ENCODE assay signal across 20 cellular contexts in genomic region chr16:50706250-50706649, GRCh38. TPM values are rescaled to one million over a fixed set of nuclear protein-coding genes. Genes with fewer than 3 reads are reported as not detected.
DNase-seq lines count a peak whose midpoint lies in the region; ATAC-seq and TF ChIP-seq lines count a peak whose summit lies in the region.
"Had no signal": no experiment of that assay in that cellular context is flagged by ENCODE, and none has a peak within 500 bp of the region (broad histone marks: within the 10 kb centered on the region; RNA-seq: fewer than 3 reads in every experiment).

No MANE protein-coding gene starts in this region.

- H3K4me1 Mint-ChIP-seq in activated naive CD8-positive, alpha-beta T cell treated with anti-CD3 and anti-CD28 coated beads, Interleukin-2, amount 50 U/mL, for 24 hours, result peaks cover 69% of the 10 kb centered on the region
- H3K4me1 Mint-ChIP-seq in activated naive CD8-positive, alpha-beta T cell treated with anti-CD3 and anti-CD28 coated beads for 36 hours, result peaks cover 26% of the 10 kb centered on the region
- peaks cover 28% of the 10 kb centered on the region for H3K4me1 Mint-ChIP-seq in endothelial cell (ENCODE audit: unreplicated experiment)
- peaks cover 47% of the 10 kb centered on the region for H3K4me1 Mint-ChIP-seq in stimulated activated memory B cell treated with anti-CD40 and anti-IgM and Interleukin-4, amounts not matched to agents 10 μg/mL and 1 μg/mL and 100 μg/mL, for 72 hours

- peak overlapping the region; percentile 5; the same call in 1 of the 2 replicates for H3K4me3 ChIP-seq in PC-9
- H3K4me3 ChIP-seq: BLaER1, SJCRH30 had no signal

- H3K36me3 Mint-ChIP-seq in activated naive CD8-positive, alpha-beta T cell treated with anti-CD3 and anti-CD28 coated beads, Interleukin-2, amount 50 U/mL, for 24 hours (ENCODE audit: low read depth), result peaks cover 34% of the 10 kb centered on the region
- H3K36me3 Mint-ChIP-seq in activated naive CD8-positive, alpha-beta T cell treated with anti-CD3 and anti-CD28 coated beads for 36 hours, result peaks cover 19% of the 10 kb centered on the region
- peaks cover 9% of the 10 kb centered on the region for H3K36me3 Mint-ChIP-seq in endothelial cell (ENCODE audit: low read depth, unreplicated experiment)
- peaks cover 25% of the 10 kb centered on the region for H3K36me3 Mint-ChIP-seq in stimulated activated memory B cell treated with anti-CD40 and anti-IgM and Interleukin-4, amounts not matched to agents 10 μg/mL and 1 μg/mL and 100 μg/mL, for 72 hours

- peak overlapping the region; percentile 1 for H3K27ac Mint-ChIP-seq in activated naive CD8-positive, alpha-beta T cell treated with anti-CD3 and anti-CD28 coated beads, Interleukin-2, amount 50 U/mL, for 24 hours
- no peak overlapping the region for H3K27ac Mint-ChIP-seq in activated naive CD8-positive, alpha-beta T cell treated with anti-CD3 and anti-CD28 coated beads for 36 hours
- peak overlapping the region; percentile 88 for H3K27ac Mint-ChIP-seq in endothelial cell (ENCODE audit: unreplicated experiment)
- peak overlapping the region; percentile 48 for H3K27ac Mint-ChIP-seq in stimulated activated memory B cell treated with anti-CD40 and anti-IgM and Interleukin-4, amounts not matched to agents 10 μg/mL and 1 μg/mL and 100 μg/mL, for 72 hours
- H3K27ac Mint-ChIP-seq: HFFc6 had no signal

- no peaks in the 10 kb centered on the region for H3K36me3 ChIP-seq in PC-9 (ENCODE audit: low read depth)
- H3K36me3 ChIP-seq: BLaER1, SJCRH30 had no signal

- peak overlapping the region; percentile 58 for H3K4me2 ChIP-seq in PC-9
- H3K4me2 ChIP-seq: BLaER1 had no signal

- CTCF ChIA-PET in PC-9 (lab: Charles Lee), result interaction anchor here (0.5 kb wide), 1 partner anchor 352 kb away, joined by 5 read pairs; no protein-coding TSS in a partner anchor

- H3K79me2 ChIP-seq in PC-9 (ENCODE audit: low read depth), result no peaks in the 10 kb centered on the region

- peaks cover 18% of the 10 kb centered on the region for H3K4me1 ChIP-seq in PC-9 (replicated peaks; ENCODE audit: insufficient read depth)

- peaks cover 15% of the 10 kb centered on the region for H3K9me3 ChIP-seq in PC-9 (ENCODE audit: insufficient read depth, low read depth)
- H3K9me3 ChIP-seq: SJCRH30 had no signal

- ATAC-seq in activated naive CD8-positive, alpha-beta T cell treated with anti-CD3 and anti-CD28 coated beads, Interleukin-2, amount 50 U/mL, for 24 hours, result peak; percentile 17
- ATAC-seq in stimulated activated memory B cell treated with anti-CD40 and anti-IgM and Interleukin-4, amounts not matched to agents 10 μg/mL and 1 μg/mL and 100 μg/mL, for 72 hours, result no peak

- POLR2A ChIA-PET in PC-9 (lab: Charles Lee; ENCODE audit: unreplicated experiment), result no interaction called here

- peaks cover 21% of the 10 kb centered on the region for H3K9me3 Mint-ChIP-seq in activated naive CD8-positive, alpha-beta T cell treated with anti-CD3 and anti-CD28 coated beads, Interleukin-2, amount 50 U/mL, for 24 hours
- peaks cover 22% of the 10 kb centered on the region for H3K9me3 Mint-ChIP-seq in activated naive CD8-positive, alpha-beta T cell treated with anti-CD3 and anti-CD28 coated beads for 36 hours
- peaks cover 7% of the 10 kb centered on the region for H3K9me3 Mint-ChIP-seq in endothelial cell (ENCODE audit: unreplicated experiment)
- H3K9me3 Mint-ChIP-seq in stimulated activated memory B cell treated with anti-CD40 and anti-IgM and Interleukin-4, amounts not matched to agents 10 μg/mL and 1 μg/mL and 100 μg/mL, for 72 hours, result peaks cover 14% of the 10 kb centered on the region

- TF ChIP-seq CTCF in PC-9 (conservative IDR thresholded peaks at IDR 0.05) (no peak), endothelial cell (IDR thresholded peaks at IDR 0.05; ENCODE audit: unreplicated experiment) (no peak)

- H4K20me1 ChIP-seq in PC-9 (ENCODE audit: insufficient read depth), result no peaks in the 10 kb centered on the region
- H4K20me1 ChIP-seq: BLaER1 had no signal

- H3F3A ChIP-seq in PC-9 (ENCODE audit: insufficient read depth, low read depth), result peaks cover 20% of the 10 kb centered on the region

- no peak overlapping the region for H3K4me3 Mint-ChIP-seq in activated naive CD8-positive, alpha-beta T cell treated with anti-CD3 and anti-CD28 coated beads, Interleukin-2, amount 50 U/mL, for 24 hours
- no peak overlapping the region for H3K4me3 Mint-ChIP-seq in activated naive CD8-positive, alpha-beta T cell treated with anti-CD3 and anti-CD28 coated beads for 36 hours
- H3K4me3 Mint-ChIP-seq in endothelial cell (ENCODE audit: unreplicated experiment), result no peak overlapping the region
- H3K4me3 Mint-ChIP-seq in stimulated activated memory B cell treated with anti-CD40 and anti-IgM and Interleukin-4, amounts not matched to agents 10 μg/mL and 1 μg/mL and 100 μg/mL, for 72 hours, result no peak overlapping the region
- H3K4me3 Mint-ChIP-seq: HFFc6 had no signal

- DNase-seq in activated naive CD8-positive, alpha-beta T cell treated with anti-CD3 and anti-CD28 coated beads, Interleukin-2, amount 50 U/mL, for 24 hours, result no peak
- no peak for DNase-seq in activated naive CD8-positive, alpha-beta T cell treated with anti-CD3 and anti-CD28 coated beads for 36 hours
- DNase-seq in PC-9 (peak; percentile 14 to 77), endothelial cell (ENCODE audit: low spot score) (no peak), NCI-H345 treated with DMSO at 0.1 percent for 48 hours (lab: John Stamatoyannopoulos, UW; ENCODE audit: unreplicated experiment) (no peak)
- no peak for DNase-seq in effector CD4-positive, alpha-beta T cell
- DNase-seq in effector CD8-positive, alpha-beta T cell (lab: John Stamatoyannopoulos, UW), result no peak
- DNase-seq: COR-L47, DMS153, HFFc6, MM.1S, NCI-H1105 treated with DMSO at 0.1 percent for 48 hours, NCI-H1694 treated with DMSO at 0.1 percent for 48 hours, NCI-H2107, NCI-H226, NCI-H526, RPMI8226, SJCRH30 had no signal

- H3K27me3 Mint-ChIP-seq in activated naive CD8-positive, alpha-beta T cell treated with anti-CD3 and anti-CD28 coated beads, Interleukin-2, amount 50 U/mL, for 24 hours, result no peaks in the 10 kb centered on the region
- no peaks in the 10 kb centered on the region for H3K27me3 Mint-ChIP-seq in activated naive CD8-positive, alpha-beta T cell treated with anti-CD3 and anti-CD28 coated beads for 36 hours
- peaks cover 8% of the 10 kb centered on the region for H3K27me3 Mint-ChIP-seq in endothelial cell (ENCODE audit: unreplicated experiment)
- H3K27me3 Mint-ChIP-seq in stimulated activated memory B cell treated with anti-CD40 and anti-IgM and Interleukin-4, amounts not matched to agents 10 μg/mL and 1 μg/mL and 100 μg/mL, for 72 hours, result no peaks in the 10 kb centered on the region

- H2AFZ ChIP-seq in PC-9, result peak overlapping the region; percentile 17; the same call in 1 of the 2 replicates

- intact Hi-C loops in PC-9 (cut with micrococcal nuclease; ENCODE audit: unreplicated experiment), result no loop called here

- H3K27me3 ChIP-seq in PC-9 (ENCODE audit: insufficient read depth, low read depth), result no peaks in the 10 kb centered on the region
- H3K27me3 ChIP-seq: BLaER1, SJCRH30 had no signal

- H3K9me2 ChIP-seq in PC-9 (ENCODE audit: insufficient read depth), result no peaks in the 10 kb centered on the region

- BruUV-seq in PC-9 (replicated peaks; lab: Mats Ljungman, UMichigan), result no TSS peak

- H3K27ac ChIP-seq in PC-9, result peak overlapping the region; percentile 83
- H3K27ac ChIP-seq: BLaER1, SJCRH30 had no signal

RNA-seq across cellular contexts. Expression of gene NOD2, which starts 12.8 kb away (rescaled TPM):
- 1 to 10 TPM in 1 of 2 experiments, under 1 TPM in 1; 0.78 to 1.2 TPM for total RNA-seq in activated naive CD8-positive, alpha-beta T cell treated with anti-CD3 and anti-CD28 coated beads for 36 hours
- 0.70 and 0.75 TPM in 2 replicates for total RNA-seq in PC-9 (2021)
- 0.51 TPM for total RNA-seq in endothelial cell (ENCODE audit: unreplicated experiment)
- total RNA-seq: HFFc6, SJCRH30 had no signal

RNA-seq across cellular contexts. Expression of gene SNX20, which starts 25.1 kb away (rescaled TPM):
- total RNA-seq in activated naive CD8-positive, alpha-beta T cell treated with anti-CD3 and anti-CD28 coated beads for 36 hours, result 10 to 100 TPM; 25.8 to 26.0 TPM
- total RNA-seq in PC-9 (2021) (not detected in 2 replicates), endothelial cell (ENCODE audit: unreplicated experiment) (not detected)
- total RNA-seq: HFFc6, SJCRH30 had no signal

RNA-seq across cellular contexts. Expression of gene CYLD, which starts 35.6 kb away (rescaled TPM):
- 10 to 100 TPM; 94.3 to 97.9 TPM for total RNA-seq in activated naive CD8-positive, alpha-beta T cell treated with anti-CD3 and anti-CD28 coated beads for 36 hours
- total RNA-seq in PC-9 (2021) (12.6 and 19.0 TPM in 2 replicates), endothelial cell (ENCODE audit: unreplicated experiment) (30.7 TPM)

Comparison
In these comparisons a context has a peak if more than half of its experiments do, and no peak if none do; other contexts are left out.
1. DNase-seq: peak in PC-9 (2 of 2); none in activated naive CD8-positive, alpha-beta T cell treated with anti-CD3 and anti-CD28 coated beads, Interleukin-2, amount 50 U/mL, for 24 hours (single experiment), activated naive CD8-positive, alpha-beta T cell treated with anti-CD3 and anti-CD28 coated beads for 36 hours (single experiment), endothelial cell (single experiment), effector CD4-positive, alpha-beta T cell (single experiment), NCI-H345 treated with DMSO at 0.1 percent for 48 hours (single experiment) and effector CD8-positive, alpha-beta T cell (single experiment).
2. RNA of gene SNX20, which starts 25.1 kb away (total RNA-seq): 25.8 to 26.0 TPM in activated naive CD8-positive, alpha-beta T cell treated with anti-CD3 and anti-CD28 coated beads for 36 hours; not detected in PC-9 and not detected in endothelial cell (single experiment); every median in the first group is over 10 times any median in the second.